Comparison of ENCODE assay signal across 14 cellular contexts in genomic region chr9:109017061-109017460, GRCh38.
"Had no signal": no experiment of that assay in that cellular context is flagged by ENCODE, and none has a peak within 500 bp of the region (broad histone marks: within the 10 kb centered on the region; RNA-seq: fewer than 3 reads in every experiment).

No MANE protein-coding gene starts in this region.

- H3K9me3 ChIP-seq: neutrophil, right atrium auricular region, stomach, uterus had no signal

- FAIRE-seq: TTC549 had no signal

- H3K36me3 ChIP-seq: brain microvascular endothelial cell, neutrophil, uterus had no signal

- H2AFZ ChIP-seq: hepatocyte had no signal

- H3K27ac Mint-ChIP-seq: T-helper 1 cell treated with Interleukin-12 subunit alpha and Interleukin-12 subunit beta and Interleukin-4 antibody, amounts not matched to agents 30 μg/mL and 1 μg/mL, for 36 hours had no signal

- H3K27ac ChIP-seq: brain microvascular endothelial cell, hepatocyte, neutrophil, skin epidermis, stomach, uterus had no signal

- H3K9me3 Mint-ChIP-seq: activated naive CD4-positive, alpha-beta T cell treated with anti-CD3 and anti-CD28 coated beads, Interleukin-2, amount 50 U/mL, for 24 hours; T-helper 1 cell treated with Interleukin-12 subunit alpha and Interleukin-12 subunit beta and Interleukin-4 antibody, amounts not matched to agents 30 μg/mL and 1 μg/mL, for 36 hours had no signal

- H3K4me3 Mint-ChIP-seq: activated naive CD4-positive, alpha-beta T cell treated with anti-CD3 and anti-CD28 coated beads, Interleukin-2, amount 50 U/mL, for 24 hours; naive thymus-derived CD4-positive, alpha-beta T cell; T-helper 1 cell treated with Interleukin-12 subunit alpha and Interleukin-12 subunit beta and Interleukin-4 antibody, amounts not matched to agents 30 μg/mL and 1 μg/mL, for 36 hours had no signal

- H3K4me3 ChIP-seq: dorsolateral prefrontal cortex, hepatocyte, right atrium auricular region, skin epidermis, stomach, uterus had no signal

- ATAC-seq: esophagus mucosa; naive thymus-derived CD4-positive, alpha-beta T cell had no signal

- H3K27me3 ChIP-seq: brain microvascular endothelial cell, dorsolateral prefrontal cortex, hepatocyte, right atrium auricular region, stomach, uterus had no signal

- H3K4me2 ChIP-seq: hepatocyte had no signal

- DNase-seq: brain microvascular endothelial cell; dorsolateral prefrontal cortex; kidney glomerular epithelial cell; naive thymus-derived CD4-positive, alpha-beta T cell; stomach; uterus had no signal

- H3K27me3 Mint-ChIP-seq: activated naive CD4-positive, alpha-beta T cell treated with anti-CD3 and anti-CD28 coated beads, Interleukin-2, amount 50 U/mL, for 24 hours had no signal

- H3K4me1 ChIP-seq: uterus had no signal
